13 cellular contexts compared by ENCODE assay signal in the genomic region with DNA sequence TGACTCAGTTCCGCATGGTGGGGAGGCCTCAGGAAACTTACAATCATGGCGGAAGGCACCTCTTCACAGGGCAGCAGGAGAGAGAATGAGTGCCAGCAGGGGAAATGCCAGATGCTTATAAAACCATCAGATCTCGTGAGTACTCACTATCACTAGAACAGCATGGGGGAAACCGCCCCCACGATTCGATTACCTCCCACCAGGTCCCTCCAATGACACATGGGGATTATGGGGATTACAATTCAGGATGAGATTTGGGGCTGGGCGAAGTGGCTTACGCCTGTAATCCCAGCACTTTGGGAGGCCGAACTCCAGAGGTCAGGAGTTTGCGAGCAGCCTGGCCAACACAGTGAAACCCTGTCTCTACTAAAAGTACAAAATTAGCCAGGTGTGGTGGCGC. TPM values are rescaled to one million over a fixed set of nuclear protein-coding genes. Genes with fewer than 3 reads are reported as not detected.
DNase-seq lines count a peak whose midpoint lies in the region; ATAC-seq and TF ChIP-seq lines count a peak whose summit lies in the region.
"Not testable (repeated sequence)": the region's sequence is repeated elsewhere in the genome, so short reads cannot be mapped to it uniquely, and the experiment has no call there.
"Had no signal": no experiment of that assay in that cellular context is flagged by ENCODE, and none has a peak within 500 bp of the region (broad histone marks: within the 10 kb centered on the region; RNA-seq: fewer than 3 reads in every experiment).

No MANE protein-coding gene starts in this region.

- peaks cover 41% of the 10 kb centered on the region for H3K27me3 Mint-ChIP-seq in activated naive CD4-positive, alpha-beta T cell treated with anti-CD3 and anti-CD28 coated beads, Interleukin-2, amount 10 ng/mL, durations not matched to agents 7 days and 5 days

- intact Hi-C loops in cardiac septum (cut with DNase I): not testable (repeated sequence)

- DNase-seq in NCI-H82 treated with DMSO at 0.1 percent for 48 hours (lab: John Stamatoyannopoulos, UW; ENCODE audit: unreplicated experiment) (peak; percentile 58), cardiac septum (ENCODE audit: low spot score) (peak; percentile 12), omental fat pad (ENCODE audit: low spot score) (peak; percentile 22)
- peak; percentile 25 for DNase-seq in activated CD8-positive, alpha-beta memory T cell treated with anti-CD3 and anti-CD28 coated beads, Interleukin-2, amount 50 U/mL, for 48 hours
- peak; percentile 5 for DNase-seq in activated naive CD4-positive, alpha-beta T cell treated with anti-CD3 and anti-CD28 coated beads, Interleukin-2, amount 10 ng/mL, durations not matched to agents 7 days and 5 days

- H3K36me3 Mint-ChIP-seq in activated naive CD4-positive, alpha-beta T cell treated with anti-CD3 and anti-CD28 coated beads, Interleukin-2, amount 10 ng/mL, durations not matched to agents 7 days and 5 days: not testable (repeated sequence)

- H3K27ac Mint-ChIP-seq in activated naive CD4-positive, alpha-beta T cell treated with anti-CD3 and anti-CD28 coated beads, Interleukin-2, amount 10 ng/mL, durations not matched to agents 7 days and 5 days: not testable (repeated sequence)

- TF ChIP-seq CTCF in omental fat pad (IDR thresholded peaks at IDR 0.05): not testable (repeated sequence)

- CTCF ChIA-PET in activated naive CD4-positive, alpha-beta T cell treated with anti-CD3 and anti-CD28 coated beads, Interleukin-2, amount 10 ng/mL, durations not matched to agents 7 days and 5 days (lab: Charles Lee): not testable (repeated sequence)

- not testable (repeated sequence) for ATAC-seq in omental fat pad (ENCODE audit: low FRiP score)

- not testable (repeated sequence) for H3K9me3 Mint-ChIP-seq in activated naive CD4-positive, alpha-beta T cell treated with anti-CD3 and anti-CD28 coated beads, Interleukin-2, amount 10 ng/mL, durations not matched to agents 7 days and 5 days

- not testable (repeated sequence) for H3K4me3 Mint-ChIP-seq in activated naive CD4-positive, alpha-beta T cell treated with anti-CD3 and anti-CD28 coated beads, Interleukin-2, amount 10 ng/mL, durations not matched to agents 7 days and 5 days

- H3K4me1 Mint-ChIP-seq in activated naive CD4-positive, alpha-beta T cell treated with anti-CD3 and anti-CD28 coated beads, Interleukin-2, amount 10 ng/mL, durations not matched to agents 7 days and 5 days: peaks cover 23% of the 10 kb centered on the region

RNA-seq across cellular contexts. Expression of a gene that starts 6.2 kb away (rescaled TPM):
- total RNA-seq in cardiac septum: 105 TPM
- 100 to 1,000 TPM in 1 of 4 donors, 10 to 100 TPM in 3; 77.2 to 204 (median 88.6) TPM for total RNA-seq in omental fat pad

RNA-seq across cellular contexts. Expression of a gene that starts 11.0 kb away (rescaled TPM):
- total RNA-seq in cardiac septum (not detected), omental fat pad (not detected)
- total RNA-seq: A172; A673; Calu3; CD4-positive, alpha-beta memory T cell; Daoy; H4; H9; HFFc6 had no signal

RNA-seq across cellular contexts. Expression of a gene that starts 34.5 kb away (rescaled TPM):
- 55.3 TPM for total RNA-seq in cardiac septum
- total RNA-seq in omental fat pad: 100 to 1,000 TPM in 1 of 4 donors, 10 to 100 TPM in 3; 62.3 to 104 (median 82.0) TPM

RNA-seq across cellular contexts. Expression of a gene that starts 44.5 kb away (rescaled TPM):
- total RNA-seq in cardiac septum (77.2 TPM), omental fat pad (100 to 1,000 TPM; 173 to 241 (median 221) TPM)

Comparison
In these comparisons a context has a peak if more than half of its experiments do, and no peak if none do; other contexts are left out.
1. DNase-seq: peak in every context shown above with its lines; median percentile 58 in NCI-H82 treated with DMSO at 0.1 percent for 48 hours; 25 in activated CD8-positive, alpha-beta memory T cell treated with anti-CD3 and anti-CD28 coated beads, Interleukin-2, amount 50 U/mL, for 48 hours; 22 in omental fat pad; 12 in cardiac septum; 5 in activated naive CD4-positive, alpha-beta T cell treated with anti-CD3 and anti-CD28 coated beads, Interleukin-2, amount 10 ng/mL, durations not matched to agents 7 days and 5 days.